ENCODE assay signal across 8 cellular contexts in genomic region chr4:70839537-70840093, GRCh38. TPM values are rescaled to one million over a fixed set of nuclear protein-coding genes. Genes with fewer than 3 reads are reported as not detected.
A peak's percentile ranks its signal among the peaks of the same experiment; 100 is the strongest.
DNase-seq lines count a peak whose midpoint lies in the region; ATAC-seq and TF ChIP-seq lines count a peak whose summit lies in the region.

TSS of gene GRSF1 (minus strand) at chr4:70839890. CDS start at chr4:70839827, 63 bp downstream.

- H3K36me3 ChIP-seq in HUES64 (ENCODE audit: insufficient read depth, low read length) (peaks cover 20% of the 10 kb centered on the region), mucosa of rectum (ENCODE audit: control insufficient read depth in 2 of 2, insufficient read depth in 2 of 2, low read length in 2 of 2) (peaks cover 3 to 8% of the 10 kb centered on the region in 2 donors)

- H3K9ac ChIP-seq in HUES64 (ENCODE audit: low read depth, low read length): peak within 1 kb of the TSS; percentile 95
- H3K9ac ChIP-seq in mucosa of rectum (ENCODE audit: low read depth in 1 of 2, low read length in 2 of 2): peak within 1 kb of the TSS; percentile 85 to 93

- H3K27ac ChIP-seq in HUES64 (ENCODE audit: low read depth, low read length) (peak within 1 kb of the TSS; percentile 87), mucosa of rectum (ENCODE audit: low read depth in 2 of 2, low read length in 2 of 2) (peak within 1 kb of the TSS; percentile 91 to 95)

- no peaks in the 10 kb centered on the region for H3K27me3 ChIP-seq in HUES64 (ENCODE audit: insufficient read depth, low read length)
- no peaks in the 10 kb centered on the region for H3K27me3 ChIP-seq in mucosa of rectum (ENCODE audit: control insufficient read depth in 2 of 2, insufficient read depth in 2 of 2, low read length in 2 of 2)

- peak; percentile 69 for DNase-seq in DMS153 (lab: John Stamatoyannopoulos, UW)
- DNase-seq in OCI-M1 (lab: John Stamatoyannopoulos, UW): peak; percentile 92
- peak; percentile 91 for DNase-seq in activated T-cell treated with anti-CD3 and anti-CD28 coated beads for 4 hours
- DNase-seq in epithelial cell of proximal tubule (ENCODE audit: low read depth): peak; percentile 31
- DNase-seq in stimulated activated CD8-positive, alpha-beta memory T cell treated with anti-CD3 and anti-CD28 coated beads, Interleukin-4, amount 100 ng/mL, for 4 hours (ENCODE audit: low read depth in 2 of 2, low spot score in 1 of 2): peak; percentile 87 to 90

- WGBS in HUES64: under 1% methylated on average over 52 of the region's 59 CpGs

- no peaks in the 10 kb centered on the region for H3K9me3 ChIP-seq in HUES64 (ENCODE audit: insufficient read depth, low read depth, low read length)
- no peaks in the 10 kb centered on the region for H3K9me3 ChIP-seq in mucosa of rectum (ENCODE audit: control insufficient read depth in 2 of 2, low read length in 2 of 2)

- peak; percentile 54 for ATAC-seq in GM21447 (IDR thresholded peaks at IDR 0.05; ENCODE audit: unreplicated experiment)

- no peak for TF ChIP-seq CTCF in epithelial cell of proximal tubule (conservative IDR thresholded peaks at IDR 0.05; ENCODE audit: low read depth, low read length)

- H3K4me1 ChIP-seq in HUES64 (ENCODE audit: insufficient read depth, low read length) (peaks cover 19% of the 10 kb centered on the region), mucosa of rectum (ENCODE audit: control insufficient read depth in 2 of 2, insufficient read depth in 2 of 2, low read length in 2 of 2) (peaks cover 2 to 7% of the 10 kb centered on the region in 2 donors)

- peak within 1 kb of the TSS; percentile 96 for H3K4me3 ChIP-seq in HUES64 (ENCODE audit: low read length)
- H3K4me3 ChIP-seq in epithelial cell of proximal tubule (ENCODE audit: low read depth, low read length): peak within 1 kb of the TSS; percentile 99
- H3K4me3 ChIP-seq in mucosa of rectum (ENCODE audit: low read length in 2 of 2): peak within 1 kb of the TSS; percentile 75 to 96

RNA-seq across cellular contexts. Expression of gene GRSF1, which starts in this region (rescaled TPM):
- 80.5 TPM for polyA plus RNA-seq in HUES64 (2013, experiment 1 of 2)
- 84.3 TPM for polyA plus RNA-seq in HUES64 (2013, experiment 2 of 2)
- 89.1 and 97.3 TPM in 2 replicates for total RNA-seq in epithelial cell of proximal tubule

Comparison
In these comparisons a context has a peak if more than half of its experiments do, and no peak if none do; other contexts are left out.
1. Peak in every context shown above with its lines: DNase-seq, ATAC-seq, H3K4me3 ChIP-seq and H3K27ac ChIP-seq.
2. DNase-seq: peak in every context shown above with its lines; median percentile 92 in OCI-M1; 91 in activated T-cell treated with anti-CD3 and anti-CD28 coated beads for 4 hours; 88 in stimulated activated CD8-positive, alpha-beta memory T cell treated with anti-CD3 and anti-CD28 coated beads, Interleukin-4, amount 100 ng/mL, for 4 hours; 69 in DMS153; 31 in epithelial cell of proximal tubule.